ENCODE assay signal across 20 cellular contexts in the genomic region with DNA sequence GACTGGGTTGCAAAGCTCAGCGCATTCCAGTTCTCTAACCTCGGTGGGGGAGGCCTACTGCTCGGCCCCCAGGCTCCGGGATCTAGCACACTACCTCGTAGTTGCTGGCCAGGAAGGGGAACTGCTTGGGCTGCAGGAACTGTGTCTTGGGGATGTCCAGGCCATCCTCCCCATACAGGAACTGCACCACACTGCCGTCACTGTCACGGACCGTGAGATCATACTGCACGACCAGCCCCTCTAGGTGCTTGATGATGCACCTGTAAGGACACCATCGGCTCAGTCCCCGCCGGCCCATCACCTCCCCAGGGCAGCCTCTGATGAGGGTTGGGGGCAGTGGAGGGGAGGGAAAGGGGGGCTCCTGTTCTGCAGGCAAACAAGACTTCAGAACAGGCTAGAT.
"Had no signal": no experiment of that assay in that cellular context is flagged by ENCODE, and none has a peak within 500 bp of the region (broad histone marks: within the 10 kb centered on the region; RNA-seq: fewer than 3 reads in every experiment).

No MANE protein-coding gene starts in this region.

- H3K27ac Mint-ChIP-seq: activated B cell treated with CpG ODN at 0.5 μM for 24 hours; activated CD8-positive, alpha-beta T cell treated with anti-CD3 and anti-CD28 coated beads for 36 hours; stimulated activated naive CD8-positive, alpha-beta T cell treated with anti-CD3 and anti-CD28 coated beads, Interleukin-15, Interleukin-2, amounts not matched to agents 100 ng/mL and 50 ng/mL, for 24 hours had no signal

- H3K4me1 ChIP-seq: transverse colon had no signal

- H3K27me3 Mint-ChIP-seq: activated B cell treated with CpG ODN at 0.5 μM for 24 hours; activated CD8-positive, alpha-beta T cell treated with anti-CD3 and anti-CD28 coated beads for 36 hours; brain; central memory CD8-positive, alpha-beta T cell; stimulated activated naive CD8-positive, alpha-beta T cell treated with anti-CD3 and anti-CD28 coated beads, Interleukin-15, Interleukin-2, amounts not matched to agents 100 ng/mL and 50 ng/mL, for 24 hours had no signal

- H3K9me3 ChIP-seq: gastrocnemius medialis, pancreas, transverse colon, uterus had no signal

- H3K4me3 Mint-ChIP-seq: activated B cell treated with CpG ODN at 0.5 μM for 24 hours; activated CD8-positive, alpha-beta T cell treated with anti-CD3 and anti-CD28 coated beads for 36 hours; activated T-helper 1 cell treated with anti-CD3 and anti-CD28 coated beads, Interleukin-12 subunit alpha, Interleukin-12 subunit beta, Interleukin-2, Interleukin-4 antibody, amounts not matched to agents 30 ng/mL and 10 ng/mL and 1 ng/mL, durations not matched to agents 14 hours and 24 hours and 36 hours; brain; central memory CD8-positive, alpha-beta T cell; stimulated activated naive CD8-positive, alpha-beta T cell treated with anti-CD3 and anti-CD28 coated beads, Interleukin-15, Interleukin-2, amounts not matched to agents 100 ng/mL and 50 ng/mL, for 24 hours had no signal

- H3K27me3 ChIP-seq: gastrocnemius medialis, pancreas, transverse colon, uterus had no signal

- DNase-seq: activated B cell treated with CpG ODN at 0.5 μM for 24 hours; activated CD4-positive, alpha-beta T cell treated with anti-CD3 and anti-CD28 coated beads for 4 hours; activated CD8-positive, alpha-beta T cell treated with anti-CD3 and anti-CD28 coated beads for 36 hours; activated naive CD4-positive, alpha-beta T cell; anterior cingulate cortex; gastrocnemius medialis; kidney glomerular epithelial cell; mesenchymal stem cell; naive thymus-derived CD8-positive, alpha-beta T cell; stimulated activated CD4-positive, alpha-beta T cell treated with anti-CD3 and anti-CD28 coated beads, Interleukin-2, amount 100 ng/mL, for 24 hours; T-helper 1 cell; T-helper 9 cell; transverse colon had no signal

- H3K36me3 ChIP-seq: uterus had no signal

- H3K27ac ChIP-seq: coronary artery, pancreas, transverse colon had no signal

- H3K4me3 ChIP-seq: coronary artery, gastrocnemius medialis, pancreas, transverse colon, uterus had no signal

- ATAC-seq: activated CD8-positive, alpha-beta T cell treated with anti-CD3 and anti-CD28 coated beads for 36 hours; gastrocnemius medialis; naive thymus-derived CD8-positive, alpha-beta T cell; pancreas had no signal

- H3K9me3 Mint-ChIP-seq: activated B cell treated with CpG ODN at 0.5 μM for 24 hours; activated CD8-positive, alpha-beta T cell treated with anti-CD3 and anti-CD28 coated beads for 36 hours; activated T-helper 1 cell treated with anti-CD3 and anti-CD28 coated beads, Interleukin-12 subunit alpha, Interleukin-12 subunit beta, Interleukin-2, Interleukin-4 antibody, amounts not matched to agents 30 ng/mL and 10 ng/mL and 1 ng/mL, durations not matched to agents 14 hours and 24 hours and 36 hours; brain; central memory CD8-positive, alpha-beta T cell; stimulated activated naive CD8-positive, alpha-beta T cell treated with anti-CD3 and anti-CD28 coated beads, Interleukin-15, Interleukin-2, amounts not matched to agents 100 ng/mL and 50 ng/mL, for 24 hours had no signal
